Comparison of ENCODE assay signal across 27 cellular contexts in the genomic region with DNA sequence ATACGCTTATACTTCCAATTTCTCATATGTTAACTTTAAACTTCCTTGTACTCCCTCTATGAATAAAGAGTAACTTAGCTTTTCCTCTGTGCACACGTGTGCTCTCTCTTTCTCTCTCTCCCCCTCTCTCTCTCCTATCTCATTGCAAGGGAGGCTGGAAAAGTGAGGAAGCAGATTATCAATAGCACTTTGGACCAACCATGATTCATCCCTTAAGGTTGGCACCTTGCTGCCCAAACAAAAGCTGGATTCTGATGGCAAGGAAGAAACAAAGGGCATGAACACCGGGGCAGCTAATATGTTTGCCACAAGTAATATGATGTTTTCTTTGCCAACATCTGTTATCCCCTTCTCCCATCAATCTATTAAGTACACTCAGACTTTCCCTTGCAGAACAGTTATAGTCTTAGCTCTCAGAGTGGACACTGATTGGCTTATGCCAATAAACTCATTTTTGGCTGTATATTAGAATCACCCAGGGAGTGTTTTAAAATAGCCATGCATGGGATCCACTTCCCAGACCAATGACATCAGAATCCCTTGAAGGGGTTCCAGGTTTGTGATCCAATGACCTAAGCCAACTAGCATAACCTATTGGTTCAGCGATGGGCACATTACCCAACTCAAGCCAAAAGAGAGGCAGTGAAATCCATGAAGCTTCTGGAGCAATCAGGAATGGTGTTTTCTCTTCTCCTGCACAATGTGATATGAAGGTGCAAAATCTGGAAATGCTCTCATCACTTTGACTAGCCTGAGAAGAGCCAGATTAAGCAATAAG.
"Had no signal": no experiment of that assay in that cellular context is flagged by ENCODE, and none has a peak within 500 bp of the region (broad histone marks: within the 10 kb centered on the region; RNA-seq: fewer than 3 reads in every experiment).

No MANE protein-coding gene starts in this region.

- H3K27ac Mint-ChIP-seq: activated CD8-positive, alpha-beta T cell treated with anti-CD3 and anti-CD28 coated beads, Interleukin-2, amount 10 ng/mL, durations not matched to agents 7 days and 5 days; activated naive CD4-positive, alpha-beta T cell treated with anti-CD3 and anti-CD28 coated beads, Interleukin-2, amount 50 U/mL, for 24 hours; T-helper 2 cell treated with Interferon-gamma antibody and Interleukin-4, amounts not matched to agents 5 μg/mL and 100 μg/mL, for 36 hours had no signal

- H3K9ac ChIP-seq: SK-N-SH had no signal

- H3K9me3 Mint-ChIP-seq: activated naive CD4-positive, alpha-beta T cell treated with anti-CD3 and anti-CD28 coated beads, Interleukin-2, amount 50 U/mL, for 24 hours had no signal

- H3K4me1 ChIP-seq: breast epithelium, Peyer's patch, SJCRH30 had no signal

- H3K4me1 Mint-ChIP-seq: activated naive CD4-positive, alpha-beta T cell treated with anti-CD3 and anti-CD28 coated beads, Interleukin-2, amount 50 U/mL, for 24 hours had no signal

- H3K27me3 ChIP-seq: breast epithelium, Peyer's patch, SJCRH30 had no signal

- H3K4me2 ChIP-seq: SK-N-SH had no signal

- H3K36me3 ChIP-seq: breast epithelium, Peyer's patch, SJCRH30 had no signal

- H3K4me3 Mint-ChIP-seq: activated CD8-positive, alpha-beta T cell treated with anti-CD3 and anti-CD28 coated beads, Interleukin-2, amount 10 ng/mL, durations not matched to agents 7 days and 5 days; activated naive CD4-positive, alpha-beta T cell treated with anti-CD3 and anti-CD28 coated beads, Interleukin-2, amount 50 U/mL, for 24 hours; T-helper 2 cell treated with Interferon-gamma antibody and Interleukin-4, amounts not matched to agents 5 μg/mL and 100 μg/mL, for 36 hours had no signal

- H3K9me3 ChIP-seq: breast epithelium, Peyer's patch, SJCRH30, SK-N-SH had no signal

- FAIRE-seq: K562 had no signal

- ATAC-seq: activated CD4-positive, CD25-positive, alpha-beta regulatory T cell treated with anti-CD3 and anti-CD28 coated beads, Interleukin-2, amount 50 U/mL, for 24 hours; activated CD8-positive, alpha-beta T cell treated with anti-CD3 and anti-CD28 coated beads, Interleukin-2, amount 10 ng/mL, durations not matched to agents 7 days and 5 days; K562 had no signal

- DNase-seq: activated CD4-positive, alpha-beta T cell treated with anti-CD3 and anti-CD28 coated beads for 4 hours; activated CD8-positive, alpha-beta memory T cell treated with anti-CD3 and anti-CD28 coated beads, Interleukin-2, amount 50 U/mL, for 48 hours; activated CD8-positive, alpha-beta T cell treated with anti-CD3 and anti-CD28 coated beads, Interleukin-2, amount 10 ng/mL, durations not matched to agents 7 days and 5 days; activated effector memory CD4-positive, alpha-beta T cell treated with Interleukin-2 at 50 U/mL for 16 hours; activated naive CD4-positive, alpha-beta T cell; activated T-cell treated with anti-CD3 and anti-CD28 coated beads, Interleukin-2, amount 50 U/mL, for 1 hour; aorta; caudate nucleus; Karpas-422; MM.1S; NCI-H1105 treated with DMSO at 0.1 percent for 48 hours; NCI-H1436 treated with DMSO at 0.1 percent for 48 hours; NCI-H187; NCI-H2081; NCI-H526; NCI-H774; Right ventricle myocardium superior; SJCRH30; SW 1271 had no signal

- H3K27ac ChIP-seq: breast epithelium, Peyer's patch, RWPE1, SJCRH30 had no signal

- H3K27me3 Mint-ChIP-seq: activated naive CD4-positive, alpha-beta T cell treated with anti-CD3 and anti-CD28 coated beads, Interleukin-2, amount 50 U/mL, for 24 hours had no signal

- H3K4me3 ChIP-seq: breast epithelium, K562, Peyer's patch, SJCRH30 had no signal
